ENCODE assay signal across 21 cellular contexts in genomic region chr1:70293186-70293843, GRCh38.
"Had no signal": no experiment of that assay in that cellular context is flagged by ENCODE, and none has a peak within 500 bp of the region (broad histone marks: within the 10 kb centered on the region; RNA-seq: fewer than 3 reads in every experiment).

No MANE protein-coding gene starts in this region.

- H3K4me3 Mint-ChIP-seq: nephron had no signal

- H3K36me3 ChIP-seq: uterus had no signal

- H3K27ac Mint-ChIP-seq: nephron had no signal

- FAIRE-seq: small intestine had no signal

- DNase-seq: effector memory CD4-positive, alpha-beta T cell; gastrocnemius medialis; heart right ventricle; hypothalamus; islet precursor cell; left lung; lower lobe of right lung; mesenchymal stem cell; midbrain; posterior cingulate gyrus; small intestine; stimulated activated CD4-positive, alpha-beta T cell treated with anti-CD3 and anti-CD28 coated beads, Interleukin-12 subunit alpha, Interleukin-12 subunit beta, amount 100 ng/mL, for 4 hours; stimulated activated naive CD8-positive, alpha-beta T cell treated with anti-CD3 and anti-CD28 coated beads, Interleukin-15, Interleukin-2, amounts not matched to agents 100 U/mL and 50 U/mL, for 24 hours; tibial artery; upper lobe of left lung; uterus had no signal

- H3K4me3 ChIP-seq: esophagus muscularis mucosa, gastrocnemius medialis, heart right ventricle, left lung, lower lobe of right lung, right atrium auricular region, suprapubic skin, tibial artery, upper lobe of left lung, uterus had no signal

- H3K4me1 ChIP-seq: esophagus muscularis mucosa, gastrocnemius medialis, left lung, lower lobe of right lung, right atrium auricular region, suprapubic skin, tibial artery, upper lobe of left lung, uterus had no signal

- H3K9me3 ChIP-seq: esophagus muscularis mucosa, gastrocnemius medialis, heart right ventricle, left lung, lower lobe of right lung, right atrium auricular region, suprapubic skin, tibial artery, upper lobe of left lung, uterus had no signal

- H3K27ac ChIP-seq: epithelial cell of prostate, esophagus muscularis mucosa, gastrocnemius medialis, heart right ventricle, left lung, lower lobe of right lung, right atrium auricular region, suprapubic skin, tibial artery, upper lobe of left lung, uterus had no signal

- H3K4me1 Mint-ChIP-seq: nephron had no signal

- H3K27me3 ChIP-seq: esophagus muscularis mucosa, gastrocnemius medialis, heart right ventricle, left lung, right atrium auricular region, suprapubic skin, tibial artery, upper lobe of left lung, uterus had no signal

- H3K9me3 Mint-ChIP-seq: nephron had no signal

- ATAC-seq: gastrocnemius medialis; heart right ventricle; left lung; lower lobe of right lung; stimulated activated naive CD8-positive, alpha-beta T cell treated with anti-CD3 and anti-CD28 coated beads, Interleukin-15, Interleukin-2, amounts not matched to agents 100 U/mL and 50 U/mL, for 24 hours had no signal
